In the genomic region with DNA sequence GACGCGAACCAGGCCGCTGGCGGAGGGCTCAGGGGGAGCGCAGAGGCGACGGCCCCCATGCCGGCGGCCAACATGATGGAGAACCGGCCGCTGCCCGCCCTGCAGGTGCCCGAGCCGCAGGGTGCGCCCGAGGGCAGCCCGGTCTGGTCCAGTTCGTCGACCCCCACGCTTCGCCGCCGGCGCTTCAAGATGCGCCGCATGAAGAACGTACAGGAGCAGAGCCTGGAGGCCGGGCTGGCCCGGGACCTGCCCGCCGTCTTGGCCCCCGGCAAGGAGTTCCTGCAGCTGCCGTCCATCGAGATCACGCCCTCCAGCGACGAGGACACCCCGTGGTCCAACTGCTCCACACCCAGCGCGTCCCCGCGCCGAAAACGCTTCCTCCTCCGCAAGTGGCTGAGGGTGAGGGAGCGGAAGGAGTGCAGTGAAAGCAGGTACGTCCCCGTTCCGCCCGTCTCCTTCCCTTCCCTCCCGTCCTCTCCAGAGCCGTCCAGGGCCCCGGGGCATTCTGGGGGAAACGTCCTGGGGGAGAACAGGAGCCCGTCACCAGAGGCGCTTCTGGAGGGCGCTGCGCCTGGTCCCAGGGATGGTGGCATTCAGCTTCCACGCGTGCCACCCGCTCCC, we compare ENCODE assay signal across 8 cellular contexts. TPM values are rescaled to one million over a fixed set of nuclear protein-coding genes. Genes with fewer than 3 reads are reported as not detected.
DNase-seq lines count a peak whose midpoint lies in the region; ATAC-seq lines count a peak whose summit lies in the region.

No MANE protein-coding gene starts in this region.

- H3K36me3 ChIP-seq in ectodermal cell (ENCODE audit: control insufficient read depth, insufficient read depth, low read length): no peaks in the 10 kb centered on the region
- H3K36me3 ChIP-seq in mesendoderm (ENCODE audit: control insufficient read depth, insufficient read depth, low read length): no peaks in the 10 kb centered on the region

- no peaks in the 10 kb centered on the region for H3K9me3 ChIP-seq in ectodermal cell (ENCODE audit: control insufficient read depth, low read length)

- peak overlapping the region; percentile 98 for H3K23ac ChIP-seq in mesendoderm (ENCODE audit: low read length)

- H3K27ac ChIP-seq in ectodermal cell (ENCODE audit: insufficient read depth, low read depth, low read length, poor library complexity, severe bottlenecking): peak overlapping the region; percentile 90
- H3K27ac ChIP-seq in mesendoderm (ENCODE audit: low read depth, low read length): peak overlapping the region; percentile 94

- peak overlapping the region; percentile 79 for H3K27ac Mint-ChIP-seq in activated CD4-positive, alpha-beta T cell treated with anti-CD3 and anti-CD28 coated beads for 36 hours

- H3K4me3 ChIP-seq in ectodermal cell (ENCODE audit: insufficient read depth, low read depth, low read length) (peak overlapping the region; percentile 87), mesendoderm (ENCODE audit: low read length) (peak overlapping the region; percentile 89)

- peaks cover 10% of the 10 kb centered on the region for H3K79me1 ChIP-seq in mesendoderm (ENCODE audit: low read length)

- POLR2A ChIA-PET in activated CD4-positive, alpha-beta T cell treated with anti-CD3 and anti-CD28 coated beads for 36 hours (lab: Charles Lee): no interaction called here

- peak overlapping the region; percentile 82 for H3K18ac ChIP-seq in mesendoderm (ENCODE audit: low read length)

- H4K8ac ChIP-seq in mesendoderm (ENCODE audit: low read depth, low read length): no peak overlapping the region

- peak in 9 of 14 donors; percentile 7 to 60 (median 45) for DNase-seq in C1 segment of cervical spinal cord (lab: John Stamatoyannopoulos, UW)
- peak; percentile 85 for DNase-seq in KG1 (lab: John Stamatoyannopoulos, UW)
- DNase-seq in activated CD4-positive, alpha-beta T cell treated with anti-CD3 and anti-CD28 coated beads for 36 hours: peak; percentile 84
- peak; percentile 87 for DNase-seq in mesendoderm
- DNase-seq in stimulated activated CD8-positive, alpha-beta memory T cell treated with anti-CD3 and anti-CD28 coated beads, Interleukin-4, amount 100 ng/mL, for 48 hours: peak; percentile 76

- H2BK15ac ChIP-seq in mesendoderm (replicated peaks; ENCODE audit: low read depth): no peak overlapping the region

- H3K36me3 Mint-ChIP-seq in activated CD4-positive, alpha-beta T cell treated with anti-CD3 and anti-CD28 coated beads for 36 hours (ENCODE audit: low read depth): peaks cover 16% of the 10 kb centered on the region

- no peak overlapping the region for H4K5ac ChIP-seq in mesendoderm (ENCODE audit: low read length)

- peak overlapping the region; percentile 72 for H3K4me2 ChIP-seq in mesendoderm (ENCODE audit: low read length)

- H3K4me3 Mint-ChIP-seq in activated CD4-positive, alpha-beta T cell treated with anti-CD3 and anti-CD28 coated beads for 36 hours: peak overlapping the region; percentile 76

- H3K27me3 ChIP-seq in ectodermal cell (ENCODE audit: control insufficient read depth, insufficient read depth, low read length, poor library complexity, severe bottlenecking) (peaks cover 9% of the 10 kb centered on the region), mesendoderm (ENCODE audit: insufficient read depth, low read length, poor library complexity) (no peaks in the 10 kb centered on the region)

- intact Hi-C loops in activated CD4-positive, alpha-beta T cell treated with anti-CD3 and anti-CD28 coated beads for 36 hours (cut with DNase I, micrococcal nuclease): loop anchor here (1.0 to 5.0 kb wide), 8 partner anchors 23 to 130 kb away; no protein-coding TSS in a partner anchor

- H2BK5ac ChIP-seq in mesendoderm (ENCODE audit: low read length): no peak overlapping the region

- H3K4me1 Mint-ChIP-seq in activated CD4-positive, alpha-beta T cell treated with anti-CD3 and anti-CD28 coated beads for 36 hours: peaks cover 39% of the 10 kb centered on the region

- CTCF ChIA-PET in activated CD4-positive, alpha-beta T cell treated with anti-CD3 and anti-CD28 coated beads for 36 hours (lab: Charles Lee): interaction anchor here (0.8 to 5.8 kb wide), 7 partner anchors 9 to 48 kb away, joined by 3 to 33 read pairs (median 4); no protein-coding TSS in a partner anchor

- H3K4ac ChIP-seq in mesendoderm (ENCODE audit: low read depth, low read length): peak overlapping the region; percentile 49

- no peaks in the 10 kb centered on the region for H3K27me3 Mint-ChIP-seq in activated CD4-positive, alpha-beta T cell treated with anti-CD3 and anti-CD28 coated beads for 36 hours

- WGBS in ectodermal cell, 2 experiments: 0 to 1% methylated on average over 61 of the region's 61 CpGs
- WGBS in mesendoderm (ENCODE audit: extremely low coverage, insufficient coverage, low lambda C conversion rate): no CpG with 5 or more reads among the region's 61 CpGs

- H3K9me3 Mint-ChIP-seq in activated CD4-positive, alpha-beta T cell treated with anti-CD3 and anti-CD28 coated beads for 36 hours (ENCODE audit: low read depth): no peaks in the 10 kb centered on the region

- H3K79me2 ChIP-seq in mesendoderm (ENCODE audit: control insufficient read depth, insufficient read depth, low read length): peaks cover 6% of the 10 kb centered on the region

- peak overlapping the region; percentile 99 for H3K56ac ChIP-seq in mesendoderm (ENCODE audit: low read length)

- ATAC-seq in GM19467 (IDR thresholded peaks at IDR 0.05; ENCODE audit: unreplicated experiment): peak; percentile 34
- ATAC-seq in activated CD4-positive, alpha-beta T cell treated with anti-CD3 and anti-CD28 coated beads for 36 hours: peak; percentile 68
- ATAC-seq in HG03442 (IDR thresholded peaks at IDR 0.05; ENCODE audit: unreplicated experiment): no peak

- H2AK5ac ChIP-seq in mesendoderm (ENCODE audit: low read length): no peak overlapping the region

- H2BK120ac ChIP-seq in mesendoderm (ENCODE audit: low read depth, low read length): peak overlapping the region; percentile 4

- peak overlapping the region; percentile 93 for H3K9ac ChIP-seq in mesendoderm (ENCODE audit: low read length)

- H3K4me1 ChIP-seq in ectodermal cell (ENCODE audit: control insufficient read depth, insufficient read depth, low read length): peaks cover 30% of the 10 kb centered on the region
- H3K4me1 ChIP-seq in mesendoderm (ENCODE audit: control insufficient read depth, low read depth, low read length): peaks cover 6% of the 10 kb centered on the region

RNA-seq across cellular contexts. Expression of gene GRAMD1B, which starts 0.8 kb away (rescaled TPM):
- total RNA-seq in activated CD4-positive, alpha-beta T cell treated with anti-CD3 and anti-CD28 coated beads for 36 hours: 10 to 100 TPM; 38.6 to 45.7 TPM
- 18.8 TPM for polyA plus RNA-seq in ectodermal cell (2013, experiment 1 of 4)
- 25.7 TPM for polyA plus RNA-seq in ectodermal cell (2013, experiment 2 of 4)
- 14.9 TPM for polyA plus RNA-seq in ectodermal cell (2013, experiment 3 of 4)
- polyA plus RNA-seq in ectodermal cell (2013, experiment 4 of 4): 19.3 TPM
- 5.0 TPM for polyA plus RNA-seq in mesendoderm (2013, experiment 1 of 2)
- polyA plus RNA-seq in mesendoderm (2013, experiment 2 of 2): 5.0 TPM
